7 cellular contexts compared by ENCODE assay signal in the genomic region with DNA sequence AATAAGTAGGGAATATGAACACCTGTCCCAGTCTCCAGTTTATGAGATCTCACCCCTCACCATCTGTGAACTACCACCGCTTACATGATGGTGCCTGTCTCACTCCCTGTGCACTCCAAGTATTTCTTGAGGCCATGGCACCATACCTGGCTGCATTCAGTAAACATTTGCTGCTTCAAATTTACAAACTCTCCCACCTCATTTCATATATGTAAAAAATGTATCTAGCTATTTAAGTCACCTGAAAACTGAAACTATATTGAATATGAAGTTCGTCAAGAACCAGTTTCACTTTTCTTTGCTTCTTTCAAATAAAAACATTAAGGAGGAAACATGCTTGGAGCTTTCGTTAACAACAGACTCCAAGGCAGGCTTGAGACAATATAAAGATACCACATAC.
DNase-seq lines count a peak whose midpoint lies in the region; ATAC-seq and TF ChIP-seq lines count a peak whose summit lies in the region.

No MANE protein-coding gene starts in this region.

- peak overlapping the region; percentile 97 for H3K27ac Mint-ChIP-seq in activated B cell treated with CpG ODN at 0.5 μM for 24 hours

- WGBS in psoas muscle, 3 donors = 68 to 79% (median 73%) methylated on average over 3 of the region's 3 CpGs

- H3K9me3 ChIP-seq in psoas muscle = peaks cover 5% of the 10 kb centered on the region

- H3K36me3 ChIP-seq in psoas muscle (ENCODE audit: insufficient read depth in 1 of 2, low read depth in 1 of 2) = no peaks in the 10 kb centered on the region

- peak overlapping the region; percentile 23 for H3K4me3 ChIP-seq in psoas muscle

- no peaks in the 10 kb centered on the region for H3K27me3 Mint-ChIP-seq in activated B cell treated with CpG ODN at 0.5 μM for 24 hours

- no peak overlapping the region for H3K27ac ChIP-seq in psoas muscle

- DNase-seq in activated B cell treated with CpG ODN at 0.5 μM for 24 hours = no peak
- no peak for DNase-seq in psoas muscle
- DNase-seq in dermis blood vessel endothelial cell = no peak
- DNase-seq in GM19240 (ENCODE audit: insufficient read length, low spot score) = no peak
- no peak for DNase-seq in NCI-H1694 treated with DMSO at 0.1 percent for 48 hours (lab: John Stamatoyannopoulos, UW)

- peaks cover 10% of the 10 kb centered on the region for H3K36me3 Mint-ChIP-seq in activated B cell treated with CpG ODN at 0.5 μM for 24 hours (ENCODE audit: low read depth)

- H3K27me3 ChIP-seq in psoas muscle (ENCODE audit: insufficient read depth in 3 of 3, low read length in 2 of 3) = no peaks in the 10 kb centered on the region

- peaks cover 6% of the 10 kb centered on the region for H3K9me3 Mint-ChIP-seq in activated B cell treated with CpG ODN at 0.5 μM for 24 hours

- CTCF ChIA-PET in activated B cell treated with CpG ODN at 0.5 μM for 24 hours (lab: Charles Lee) = interaction anchor here (1.2 to 1.4 kb wide), 3 partner anchors 92 to 119 kb away, joined by 3 to 5 read pairs (median 5); a partner anchor contains a TSS

- intact Hi-C loops in activated B cell treated with CpG ODN at 0.5 μM for 24 hours (cut with micrococcal nuclease) (loop anchor here (2.0 kb wide), 1 partner anchor 24 kb away; no protein-coding TSS in a partner anchor), psoas muscle (cut with DNase I) (no loop called here)

- peaks cover 33% of the 10 kb centered on the region for H3K4me1 Mint-ChIP-seq in activated B cell treated with CpG ODN at 0.5 μM for 24 hours

- TF ChIP-seq CTCF in activated B cell treated with CpG ODN at 0.5 μM for 24 hours (IDR thresholded peaks at IDR 0.05) (no peak), psoas muscle (IDR thresholded peaks at IDR 0.05) (no peak)

- ATAC-seq in GM19023 (IDR thresholded peaks at IDR 0.05; ENCODE audit: unreplicated experiment) (peak; percentile 48), HG02852 (IDR thresholded peaks at IDR 0.05; ENCODE audit: unreplicated experiment) (peak; percentile 66), activated B cell treated with CpG ODN at 0.5 μM for 24 hours (ENCODE audit: low read depth) (peak; percentile 48), psoas muscle (no peak)

- POLR2A ChIA-PET in activated B cell treated with CpG ODN at 0.5 μM for 24 hours (lab: Charles Lee) = interaction anchor here (0.8 to 2.3 kb wide), 5 partner anchors 12 to 119 kb away, joined by 3 to 24 read pairs (median 9); a partner anchor contains a TSS

- H3K4me1 ChIP-seq in psoas muscle = peaks cover 20% of the 10 kb centered on the region

- H3K4me3 Mint-ChIP-seq in activated B cell treated with CpG ODN at 0.5 μM for 24 hours = peak overlapping the region; percentile 89

Comparison
In these comparisons a context has a peak if more than half of its experiments do, and no peak if none do; other contexts are left out.
1. ATAC-seq: peak in GM19023 (single experiment), HG02852 (single experiment) and activated B cell treated with CpG ODN at 0.5 μM for 24 hours (single experiment); none in psoas muscle (0 of 4).